ENCODE assay signal across 20 cellular contexts in the genomic region with DNA sequence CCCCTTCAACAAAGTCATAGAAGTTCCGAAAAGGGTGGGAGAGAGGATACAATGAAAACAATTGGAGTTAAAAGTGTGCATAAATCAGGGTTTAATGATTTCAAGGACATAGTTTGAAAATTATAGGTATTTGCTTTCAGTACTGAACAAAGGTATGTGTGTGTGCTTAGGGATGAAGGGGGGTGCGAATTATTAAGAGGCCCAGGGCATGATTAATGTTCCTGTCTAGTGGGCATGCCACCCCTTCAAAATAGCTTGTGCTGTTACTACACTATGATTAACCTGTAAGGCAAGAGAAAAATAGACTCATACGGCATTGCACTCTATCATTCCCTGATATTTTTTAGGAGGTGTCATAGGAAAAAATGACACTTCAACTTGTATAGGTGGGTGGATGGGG.
"Had no signal": no experiment of that assay in that cellular context is flagged by ENCODE, and none has a peak within 500 bp of the region (broad histone marks: within the 10 kb centered on the region; RNA-seq: fewer than 3 reads in every experiment).

No MANE protein-coding gene starts in this region.

- DNase-seq: activated CD4-positive, alpha-beta memory T cell treated with anti-CD3 and anti-CD28 coated beads for 36 hours; activated CD4-positive, alpha-beta T cell treated with anti-CD3 and anti-CD28 coated beads, Interleukin-2, amount 10 ng/mL, durations not matched to agents 7 days and 5 days; activated CD4-positive, CD25-positive, alpha-beta regulatory T cell; activated gamma-delta T cell; activated naive CD4-positive, alpha-beta T cell treated with anti-CD3 and anti-CD28 coated beads for 36 hours; activated T-cell treated with anti-CD3 and anti-CD28 coated beads for 4 hours; activated T-cell treated with anti-CD3 and anti-CD28 coated beads, Interleukin-2, amount 50 U/mL, for 48 hours; amygdala; IMR-90; KG1; MV-4-11; NCI-H1092 treated with DMSO at 0.1 percent for 48 hours; NCI-H1694; NCI-H2029; NCI-H2171 treated with DMSO at 0.1 percent for 48 hours; NCI-H524; NK-92 treated with Interleukin-12 subunit alpha and Interleukin-12 subunit beta, amount 100 ng/mL, for 24 hours; OCI-M1; RPMI8226; T-helper 1 cell had no signal
